9 cellular contexts compared by ENCODE assay signal in genomic region chr3:180036678-180037455, GRCh38. TPM values are rescaled to one million over a fixed set of nuclear protein-coding genes. Genes with fewer than 3 reads are reported as not detected.
A peak's percentile ranks its signal among the peaks of the same experiment; 100 is the strongest.
DNase-seq lines count a peak whose midpoint lies in the region; ATAC-seq, FAIRE-seq and TF ChIP-seq lines count a peak whose summit lies in the region.
"Had no signal": no experiment of that assay in that cellular context is flagged by ENCODE, and none has a peak within 500 bp of the region (broad histone marks: within the 10 kb centered on the region; RNA-seq: fewer than 3 reads in every experiment).

TSS of gene PEX5L (minus strand) at chr3:180036937. CDS start at chr3:180036599, 338 bp downstream.

- H3K9me2 ChIP-seq in PC-3 (replicated peaks; ENCODE audit: low read length): no peaks in the 10 kb centered on the region

- H3K4me1 Mint-ChIP-seq in CD14-positive monocyte: peaks cover 6% of the 10 kb centered on the region

- H3K4me3 Mint-ChIP-seq in CD14-positive monocyte: peak within 1 kb of the TSS in 1 of 2 donors; percentile 84

- no peaks in the 10 kb centered on the region for H3K4me1 ChIP-seq in PC-3 (ENCODE audit: insufficient read depth, low read length)

- intact Hi-C loops in PC-3 (cut with micrococcal nuclease) (loop anchor here (10.0 kb wide), 2 partner anchors 318 to 558 kb away; no protein-coding TSS in a partner anchor), CD14-positive monocyte (cut with micrococcal nuclease) (no loop called here)

- peaks cover 0 to 2% of the 10 kb centered on the region in 2 donors for H3K36me3 Mint-ChIP-seq in CD14-positive monocyte

- no peak for FAIRE-seq in HTR-8/SVneo (lab: Jason Lieb, UNC)

- H3K4me2 ChIP-seq in PC-3 (ENCODE audit: low read length): peak within 1 kb of the TSS; percentile 84

- no peaks in the 10 kb centered on the region for H3K36me3 ChIP-seq in PC-3 (ENCODE audit: low read depth, low read length)

- no peak within 1 kb of the TSS for H3K9ac ChIP-seq in PC-3 (ENCODE audit: low read length)

- H3K27ac Mint-ChIP-seq in CD14-positive monocyte: peak within 1 kb of the TSS in 1 of 7 donors; percentile 23

- H3K4me3 ChIP-seq in PC-3 (ENCODE audit: low read length): peak within 1 kb of the TSS; percentile 65

- POLR2A ChIA-PET in PC-3 (lab: Charles Lee; ENCODE audit: unreplicated experiment): no interaction called here

- H3K79me2 ChIP-seq in PC-3 (ENCODE audit: low read length): no peaks in the 10 kb centered on the region

- H3K27ac ChIP-seq in PC-3 (ENCODE audit: low read length): no peak within 1 kb of the TSS

- H3K9me3 Mint-ChIP-seq in CD14-positive monocyte: peaks cover 0 to 12% (median 6%) of the 10 kb centered on the region in 7 donors

- TF ChIP-seq CTCF in PC-3 (conservative IDR thresholded peaks at IDR 0.05; ENCODE audit: low read depth, low read length) (no peak), CD14-positive monocyte (IDR thresholded peaks at IDR 0.05) (no peak)

- in situ Hi-C loops in T47D (cut with HindIII; ENCODE audit: low pct_unique_long_range_greater_than_20kb, low sequenced_read_pairs): no loop called here

- ATAC-seq in GM21423 (IDR thresholded peaks at IDR 0.05; ENCODE audit: unreplicated experiment) (peak; percentile 80), PC-3 (peak; percentile 95)

- H4K20me1 ChIP-seq in PC-3 (ENCODE audit: low read length): no peaks in the 10 kb centered on the region

- no peaks in the 10 kb centered on the region for H3F3A ChIP-seq in PC-3 (ENCODE audit: low read length, unreplicated experiment)

- no TSS peak for BruUV-seq in PC-3 (replicated peaks; lab: Mats Ljungman, UMichigan)

- CTCF ChIA-PET in PC-3 (lab: Charles Lee): no interaction called here

- peak within 1 kb of the TSS; percentile 76; the same call in 1 of the 2 replicates for H2AFZ ChIP-seq in PC-3 (ENCODE audit: low read length)

- H3K27me3 Mint-ChIP-seq in CD14-positive monocyte (ENCODE audit: low read depth in 3 of 3): peaks cover 29 to 41% (median 41%) of the 10 kb centered on the region in 3 donors

- H3K9me3 ChIP-seq in PC-3 (ENCODE audit: low read length): no peaks in the 10 kb centered on the region

- no peaks in the 10 kb centered on the region for H3K27me3 ChIP-seq in PC-3 (ENCODE audit: low read length)

- DNase-seq in DMS53 treated with DMSO at 0.1 percent for 48 hours (lab: John Stamatoyannopoulos, UW; ENCODE audit: unreplicated experiment) (peak; percentile 68), HTR-8/SVneo (ENCODE audit: insufficient read length, low spot score) (peak; percentile 20), PC-3 (peak; percentile 77), T47D (ENCODE audit: low read depth in 1 of 2, low spot score in 1 of 2) (peak; percentile 85 to 90), left kidney (ENCODE audit: low read depth, low spot score) (peak; percentile 94), CD14-positive monocyte (ENCODE audit: low spot score) (no peak)
- peak; percentile 71 for DNase-seq in stimulated activated CD8-positive, alpha-beta memory T cell treated with anti-CD3 and anti-CD28 coated beads, Interleukin-4, amount 100 ng/mL, for 48 hours

RNA-seq across cellular contexts. Expression of gene PEX5L, which starts in this region (rescaled TPM):
- 0.69 and 0.86 TPM in 2 replicates for total RNA-seq in PC-3 (2014; rRNA removed)
- not detected for polyA plus RNA-seq in CD14-positive monocyte
- total RNA-seq: T-helper 2 cell treated with Interferon-gamma antibody and Interleukin-4, amounts not matched to agents 100 ng/mL and 5 ng/mL, for 36 hours had no signal

Comparison
In these comparisons a context has a peak if more than half of its experiments do, and no peak if none do; other contexts are left out.
1. Peak in DNase-seq, ATAC-seq, H3K4me3 ChIP-seq and H3K4me2 ChIP-seq in PC-3; RNA of the gene not detected or under 1 TPM.